Comparison of ENCODE assay signal across 20 cellular contexts in the genomic region with DNA sequence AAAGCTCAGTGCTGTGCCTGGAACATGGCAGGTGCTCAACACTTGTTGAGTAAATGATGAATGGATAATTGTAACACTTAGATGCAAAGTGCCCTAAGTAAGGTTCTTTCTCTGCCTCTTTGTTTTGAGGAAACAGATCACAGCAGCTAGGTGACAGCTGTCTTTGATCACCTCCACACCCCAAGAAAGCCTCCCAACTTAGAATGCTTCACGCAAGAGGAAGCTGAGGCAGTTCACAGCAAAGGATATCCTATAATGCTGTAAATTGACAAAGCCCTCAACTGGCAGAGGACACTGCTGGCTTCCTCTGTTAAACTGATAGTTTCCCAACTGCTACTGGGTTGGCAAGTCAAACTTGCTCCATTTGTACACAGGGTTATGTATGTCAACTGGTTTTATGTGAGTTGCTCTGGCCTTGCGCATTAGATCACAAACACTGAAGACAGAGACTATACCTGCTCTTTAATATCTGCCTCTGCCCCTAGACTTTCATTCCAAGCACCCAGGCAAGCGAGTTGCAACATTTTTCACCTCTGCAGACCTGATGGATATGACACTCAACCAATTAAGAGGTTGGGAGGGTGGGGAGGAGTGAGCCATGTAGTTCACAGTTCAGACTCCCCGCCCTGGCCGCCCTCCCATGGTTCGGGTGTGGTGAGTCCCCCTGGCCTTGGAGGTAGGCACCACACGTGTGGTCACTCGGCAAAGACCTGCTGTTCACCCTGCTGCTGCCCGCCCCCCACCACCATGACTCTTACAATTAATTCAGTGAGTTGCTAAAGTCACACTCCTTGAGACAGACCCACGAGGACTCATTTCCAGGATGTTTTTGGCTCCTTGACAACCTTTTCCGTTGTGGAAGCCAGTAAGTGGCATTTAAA. TPM values are rescaled to one million over a fixed set of nuclear protein-coding genes. Genes with fewer than 3 reads are reported as not detected.
DNase-seq lines count a peak whose midpoint lies in the region; ATAC-seq and TF ChIP-seq lines count a peak whose summit lies in the region.
"Had no signal": no experiment of that assay in that cellular context is flagged by ENCODE, and none has a peak within 500 bp of the region (broad histone marks: within the 10 kb centered on the region; RNA-seq: fewer than 3 reads in every experiment).

No MANE protein-coding gene starts in this region.

- no peak for TF ChIP-seq POLR2A in body of pancreas (IDR thresholded peaks at IDR 0.05)

- H3K27ac ChIP-seq in endodermal cell (ENCODE audit: low read depth, low read length) (no peak overlapping the region), body of pancreas (peak overlapping the region in 1 of 4 donors; percentile 18)

- H3K27me3 Mint-ChIP-seq in endodermal cell (ENCODE audit: insufficient read depth) (peaks cover 36% of the 10 kb centered on the region), HFFc6 (ENCODE audit: insufficient read depth) (peaks cover 8% of the 10 kb centered on the region)

- H3K36me3 ChIP-seq in endodermal cell (ENCODE audit: control insufficient read depth, insufficient read depth, low read length) (no peaks in the 10 kb centered on the region), body of pancreas (replicated peaks in 1 of 2; ENCODE audit: insufficient read depth in 1 of 2, low read depth in 2 of 2) (no peaks in the 10 kb centered on the region)

- TF ChIP-seq CTCF in endodermal cell (conservative IDR thresholded peaks at IDR 0.05) (no peak), omental fat pad (IDR thresholded peaks at IDR 0.05) (no peak), body of pancreas (IDR thresholded peaks at IDR 0.05) (no peak), HFFc6 (IDR thresholded peaks at IDR 0.05) (no peak)

- H3K36me3 Mint-ChIP-seq in endodermal cell (ENCODE audit: low read depth) (no peaks in the 10 kb centered on the region), HFFc6 (ENCODE audit: low read depth) (no peaks in the 10 kb centered on the region)
- H3K36me3 Mint-ChIP-seq: activated naive CD8-positive, alpha-beta T cell treated with anti-CD3 and anti-CD28 coated beads for 36 hours; CD8-positive, alpha-beta memory T cell; stimulated activated naive B cell treated with anti-CD40 and anti-IgM and Interleukin-4, amounts not matched to agents 10 μg/mL and 1 μg/mL and 100 μg/mL, for 72 hours had no signal

- H3K27me3 ChIP-seq in endodermal cell (ENCODE audit: control insufficient read depth, insufficient read depth, low read length, poor library complexity, severe bottlenecking) = peaks cover 19% of the 10 kb centered on the region
- no peaks in the 10 kb centered on the region for H3K27me3 ChIP-seq in body of pancreas

- H3K4me1 Mint-ChIP-seq in endodermal cell (peaks cover 11% of the 10 kb centered on the region), HFFc6 (ENCODE audit: low read depth) (peaks cover 31% of the 10 kb centered on the region)
- H3K4me1 Mint-ChIP-seq: activated naive CD8-positive, alpha-beta T cell treated with anti-CD3 and anti-CD28 coated beads for 36 hours; CD8-positive, alpha-beta memory T cell; stimulated activated naive B cell treated with anti-CD40 and anti-IgM and Interleukin-4, amounts not matched to agents 10 μg/mL and 1 μg/mL and 100 μg/mL, for 72 hours had no signal

- ATAC-seq in left ventricle myocardium superior (peak; percentile 24), left cardiac atrium (no peak), omental fat pad (ENCODE audit: low FRiP score) (peak; percentile 5), GM18519 (IDR thresholded peaks at IDR 0.05; ENCODE audit: low FRiP score, unreplicated experiment) (no peak), body of pancreas (no peak)
- ATAC-seq: activated T-cell treated with anti-CD3 and anti-CD28 coated beads, Interleukin-2, amount 50 U/mL, for 72 hours; stimulated activated naive B cell treated with anti-CD40 and anti-IgM and Interleukin-4, amounts not matched to agents 10 μg/mL and 1 μg/mL and 100 μg/mL, for 72 hours had no signal

- intact Hi-C loops in left ventricle myocardium superior (cut with micrococcal nuclease) (no loop called here), left cardiac atrium (cut with DNase I) (no loop called here), body of pancreas (cut with DNase I) (no loop called here)

- H3K4me3 Mint-ChIP-seq in endodermal cell = no peak overlapping the region
- no peak overlapping the region for H3K4me3 Mint-ChIP-seq in HFFc6
- H3K4me3 Mint-ChIP-seq: activated naive CD8-positive, alpha-beta T cell treated with anti-CD3 and anti-CD28 coated beads for 36 hours; activated T-cell treated with anti-CD3 and anti-CD28 coated beads, Interleukin-2, amount 50 U/mL, for 72 hours; CD8-positive, alpha-beta memory T cell; dendritic cell treated with granulocyte-macrophage colony-stimulating factor and Interleukin-4, amounts not matched to agents 40 ng/mL and 50 ng/mL, for 4 days; nephron progenitor cell; stimulated activated naive B cell treated with anti-CD40 and anti-IgM and Interleukin-4, amounts not matched to agents 10 μg/mL and 1 μg/mL and 100 μg/mL, for 72 hours had no signal

- H3K4me1 ChIP-seq in endodermal cell (ENCODE audit: control insufficient read depth, insufficient read depth, low read length) (peaks cover 3% of the 10 kb centered on the region), body of pancreas (peaks cover 10% of the 10 kb centered on the region)

- H3K9me3 ChIP-seq in endodermal cell (ENCODE audit: control insufficient read depth, low read length) = no peaks in the 10 kb centered on the region
- no peaks in the 10 kb centered on the region for H3K9me3 ChIP-seq in body of pancreas

- DNase-seq in left ventricle myocardium superior (no peak), left cardiac atrium (no peak), endodermal cell (peak; percentile 10), omental fat pad (ENCODE audit: low spot score) (no peak), body of pancreas (no peak), HFFc6 (no peak)
- DNase-seq: activated CD8-positive, alpha-beta memory T cell treated with anti-CD3 and anti-CD28 coated beads for 24 hours; activated naive CD8-positive, alpha-beta T cell treated with anti-CD3 and anti-CD28 coated beads for 36 hours; activated T-cell treated with anti-CD3 and anti-CD28 coated beads, Interleukin-2, amount 50 U/mL, for 72 hours; CD8-positive, alpha-beta memory T cell; DND-41; MM.1S; NCI-H1930; NCI-H446 treated with DMSO at 0.1 percent for 48 hours; nephron progenitor cell; stimulated activated naive B cell treated with anti-CD40 and anti-IgM and Interleukin-4, amounts not matched to agents 10 μg/mL and 1 μg/mL and 100 μg/mL, for 72 hours; T-helper 1 cell; trophoblast cell had no signal

- WGBS in endodermal cell (ENCODE audit: insufficient coverage in 1 of 2, insufficient read length in 1 of 2), 2 experiments = 88% methylated on average over 11 of the region's 11 CpGs; no CpG with 5 or more reads in 1 of the 2 experiments
- WGBS in body of pancreas, 2 donors = 60 to 62% methylated on average over 11 of the region's 11 CpGs

- H3K9ac ChIP-seq in endodermal cell (ENCODE audit: extremely low read depth, low read length, poor library complexity, severe bottlenecking) = no peak overlapping the region

- H3K27ac Mint-ChIP-seq in endodermal cell (no peak overlapping the region), HFFc6 (no peak overlapping the region)
- H3K27ac Mint-ChIP-seq: activated T-cell treated with anti-CD3 and anti-CD28 coated beads, Interleukin-2, amount 50 U/mL, for 72 hours; CD8-positive, alpha-beta memory T cell; dendritic cell treated with granulocyte-macrophage colony-stimulating factor and Interleukin-4, amounts not matched to agents 40 ng/mL and 50 ng/mL, for 4 days; nephron progenitor cell; stimulated activated naive B cell treated with anti-CD40 and anti-IgM and Interleukin-4, amounts not matched to agents 10 μg/mL and 1 μg/mL and 100 μg/mL, for 72 hours had no signal

- H3K4me3 ChIP-seq in endodermal cell (ENCODE audit: low read length) (no peak overlapping the region), body of pancreas (no peak overlapping the region)

- H3K9me3 Mint-ChIP-seq in endodermal cell (no peaks in the 10 kb centered on the region), HFFc6 (no peaks in the 10 kb centered on the region)
- H3K9me3 Mint-ChIP-seq: activated naive CD8-positive, alpha-beta T cell treated with anti-CD3 and anti-CD28 coated beads for 36 hours; activated T-cell treated with anti-CD3 and anti-CD28 coated beads, Interleukin-2, amount 50 U/mL, for 72 hours; dendritic cell treated with granulocyte-macrophage colony-stimulating factor and Interleukin-4, amounts not matched to agents 40 ng/mL and 50 ng/mL, for 4 days; nephron progenitor cell; stimulated activated naive B cell treated with anti-CD40 and anti-IgM and Interleukin-4, amounts not matched to agents 10 μg/mL and 1 μg/mL and 100 μg/mL, for 72 hours had no signal

RNA-seq across cellular contexts. Expression of gene MALL, which starts 4.8 kb away (rescaled TPM):
- total RNA-seq in left ventricle myocardium superior (12.0 TPM), left cardiac atrium (10 to 100 TPM; 14.0 to 39.1 TPM), endodermal cell (1 to 10 TPM; 2.7 to 5.2 TPM), omental fat pad (10 to 100 TPM in 3 of 4 donors, 1 to 10 TPM in 1; 6.7 to 38.5 (median 17.1) TPM), body of pancreas (10 to 100 TPM in 1 of 2 donors, 1 to 10 TPM in 1; 6.6 to 10.4 TPM)
- polyA plus RNA-seq in endodermal cell (2013, experiment 1 of 2) = 0.85 TPM
- 1.2 TPM for polyA plus RNA-seq in endodermal cell (2013, experiment 2 of 2)
- 10 to 100 TPM; 23.7 to 40.9 (median 28.5) TPM for total RNA-seq in HFFc6 (2021; fragmentation: NEBNext Ultra II Directional; extraction: Animal tissue kit (Norgen Biotek cat#: 25700))

Comparison
In these comparisons a context has a peak if more than half of its experiments do, and no peak if none do; other contexts are left out.
1. ATAC-seq: peak in left ventricle myocardium superior (single experiment) and omental fat pad (single experiment); none in left cardiac atrium (0 of 2), GM18519 (single experiment) and body of pancreas (single experiment).